In the genomic region with DNA sequence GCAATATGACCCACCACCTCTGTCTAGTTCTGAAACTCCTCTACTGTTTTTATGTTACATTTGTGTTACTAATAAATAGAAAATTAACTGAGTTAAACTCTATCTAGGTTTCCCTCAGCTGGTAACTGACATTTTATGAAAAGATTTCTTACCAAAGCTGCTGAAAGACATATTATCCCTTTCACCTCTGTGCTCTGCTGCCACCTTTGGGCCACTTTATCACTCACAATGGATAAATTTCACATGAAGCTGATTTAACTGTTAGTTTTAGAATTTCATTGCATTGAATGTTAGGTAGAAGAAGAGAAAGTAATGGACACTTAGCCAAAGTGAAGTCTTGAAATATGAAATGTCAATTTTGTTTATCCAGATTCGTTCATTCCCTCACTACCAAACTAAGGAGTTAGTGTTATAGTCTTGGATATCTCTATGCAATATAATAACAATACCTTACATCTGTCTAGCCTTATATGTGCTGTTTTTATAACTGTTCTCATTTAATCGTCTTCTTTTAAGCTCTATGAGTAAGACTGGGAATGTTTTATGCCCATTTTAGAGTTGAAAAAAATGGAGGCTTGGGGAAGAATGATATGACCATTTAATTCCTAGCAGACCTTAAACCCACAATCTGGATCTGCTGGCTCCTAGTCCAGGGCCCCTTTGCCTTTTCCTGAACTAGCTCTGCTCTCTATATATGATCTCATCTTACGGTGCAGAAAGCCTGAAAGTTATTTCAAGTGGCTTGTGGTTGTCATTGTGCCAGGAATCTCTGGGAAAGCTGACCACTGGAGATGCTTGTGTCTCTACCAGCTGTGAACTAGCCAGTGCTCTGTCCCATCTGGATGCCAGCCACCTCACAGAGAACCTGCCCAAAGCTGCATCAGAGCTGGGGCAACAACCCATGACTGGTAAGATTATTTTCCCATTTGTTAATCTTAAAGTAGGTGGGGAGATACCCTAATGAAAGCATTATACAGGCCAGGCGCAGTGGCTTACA, we compare ENCODE assay signal across 10 cellular contexts.
DNase-seq lines count a peak whose midpoint lies in the region; ATAC-seq and TF ChIP-seq lines count a peak whose summit lies in the region.
"Had no signal": no experiment of that assay in that cellular context is flagged by ENCODE, and none has a peak within 500 bp of the region (broad histone marks: within the 10 kb centered on the region; RNA-seq: fewer than 3 reads in every experiment).

No MANE protein-coding gene starts in this region.

- no peak overlapping the region for H3K4me3 Mint-ChIP-seq in activated CD4-positive, alpha-beta T cell treated with anti-CD3 and anti-CD28 coated beads for 36 hours

- no peak overlapping the region for H2AFZ ChIP-seq in parathyroid adenoma

- DNase-seq in COLO829 (ENCODE audit: low spot score) (peak; percentile 34), NCI-H2171 (lab: John Stamatoyannopoulos, UW) (peak; percentile 55), fibroblast of villous mesenchyme (ENCODE audit: low read depth) (peak; percentile 61)
- DNase-seq in activated CD4-positive, alpha-beta T cell treated with anti-CD3 and anti-CD28 coated beads for 36 hours: peak; percentile 71

- no peaks in the 10 kb centered on the region for H3K27me3 ChIP-seq in parathyroid adenoma (ENCODE audit: control insufficient read depth, insufficient read depth, low read length)
- H3K27me3 ChIP-seq: neutrophil had no signal

- no peaks in the 10 kb centered on the region for H3K27me3 Mint-ChIP-seq in activated CD4-positive, alpha-beta T cell treated with anti-CD3 and anti-CD28 coated beads for 36 hours

- no peak overlapping the region for H3K27ac Mint-ChIP-seq in activated CD4-positive, alpha-beta T cell treated with anti-CD3 and anti-CD28 coated beads for 36 hours

- no peak overlapping the region for H3K4me3 ChIP-seq in fibroblast of villous mesenchyme (ENCODE audit: low read depth, low read length)
- H3K4me3 ChIP-seq in parathyroid adenoma (ENCODE audit: low read depth, low read length): no peak overlapping the region
- H3K4me3 ChIP-seq: SK-N-MC had no signal

- CTCF ChIA-PET in activated CD4-positive, alpha-beta T cell treated with anti-CD3 and anti-CD28 coated beads for 36 hours (lab: Charles Lee): interaction anchor here (0.5 to 2.8 kb wide), 35 partner anchors 9 to 503 kb away, joined by 3 to 30 read pairs (median 3); no protein-coding TSS in a partner anchor

- H3K4me2 ChIP-seq in parathyroid adenoma (ENCODE audit: low read length): no peak overlapping the region

- ATAC-seq in GM21528 (IDR thresholded peaks at IDR 0.05; ENCODE audit: low FRiP score, unreplicated experiment): peak; percentile 63
- ATAC-seq in activated CD4-positive, alpha-beta T cell treated with anti-CD3 and anti-CD28 coated beads for 36 hours: peak; percentile 49
- no peak for ATAC-seq in HG03460 (IDR thresholded peaks at IDR 0.05; ENCODE audit: unreplicated experiment)
- ATAC-seq in GM19397 (IDR thresholded peaks at IDR 0.05; ENCODE audit: unreplicated experiment): no peak

- no peaks in the 10 kb centered on the region for H3K9me3 ChIP-seq in parathyroid adenoma (ENCODE audit: control insufficient read depth, low read length)
- H3K9me3 ChIP-seq: neutrophil had no signal

- H3K4me1 ChIP-seq in parathyroid adenoma: no peaks in the 10 kb centered on the region

- no peaks in the 10 kb centered on the region for H3K79me2 ChIP-seq in parathyroid adenoma

- H3K9ac ChIP-seq in parathyroid adenoma: no peak overlapping the region

- H3K4me1 Mint-ChIP-seq in activated CD4-positive, alpha-beta T cell treated with anti-CD3 and anti-CD28 coated beads for 36 hours: no peaks in the 10 kb centered on the region

- TF ChIP-seq CTCF in fibroblast of villous mesenchyme (IDR thresholded peaks at IDR 0.05; ENCODE audit: insufficient read depth, low read depth, low read length) (peak; percentile 78), parathyroid adenoma (IDR thresholded peaks at IDR 0.05) (peak; percentile 76)

- intact Hi-C loops in activated CD4-positive, alpha-beta T cell treated with anti-CD3 and anti-CD28 coated beads for 36 hours (cut with DNase I, micrococcal nuclease): loop anchor here (1.0 to 10.0 kb wide), 5 partner anchors 40 to 496 kb away; no protein-coding TSS in a partner anchor

- no peaks in the 10 kb centered on the region for H3K9me3 Mint-ChIP-seq in activated CD4-positive, alpha-beta T cell treated with anti-CD3 and anti-CD28 coated beads for 36 hours (ENCODE audit: low read depth)

- H3K36me3 ChIP-seq in parathyroid adenoma (ENCODE audit: control insufficient read depth, insufficient read depth, low read length): no peaks in the 10 kb centered on the region
- H3K36me3 ChIP-seq: neutrophil had no signal

- no peaks in the 10 kb centered on the region for H3K36me3 Mint-ChIP-seq in activated CD4-positive, alpha-beta T cell treated with anti-CD3 and anti-CD28 coated beads for 36 hours (ENCODE audit: low read depth)

- H3K27ac ChIP-seq in parathyroid adenoma: no peak overlapping the region
- H3K27ac ChIP-seq: neutrophil, SK-N-MC had no signal

- POLR2A ChIA-PET in activated CD4-positive, alpha-beta T cell treated with anti-CD3 and anti-CD28 coated beads for 36 hours (lab: Charles Lee): no interaction called here

Comparison
In these comparisons a context has a peak if more than half of its experiments do, and no peak if none do; other contexts are left out.
1. ATAC-seq: peak in GM21528 (single experiment) and activated CD4-positive, alpha-beta T cell treated with anti-CD3 and anti-CD28 coated beads for 36 hours (single experiment); none in HG03460 (single experiment) and GM19397 (single experiment).
2. Peak in every context shown above with its lines, with median percentiles within 50 percentile points of each other: DNase-seq.